In genomic region chr14:34710006-34710405, GRCh38 we compare ENCODE assay signal across 1 cellular context.
TF ChIP-seq lines count a peak whose summit lies in the region.

No MANE protein-coding gene starts in this region.

TF ChIP-seq in WTC11, 78 proteins besides CTCF, POLR2A, EP300 and RAD21 (continued from another document):
- TF ChIP-seq E2F5 (CRISPR knock-in tag; IDR thresholded peaks at IDR 0.05) (no peak), KAT7 (CRISPR knock-in tag; IDR thresholded peaks at IDR 0.05; ENCODE audit: borderline replicate concordance) (no peak), NFE2L1 (CRISPR knock-in tag; IDR thresholded peaks at IDR 0.05) (no peak), FOXK1 (CRISPR knock-in tag; IDR thresholded peaks at IDR 0.05) (no peak), RORB (CRISPR knock-in tag; IDR thresholded peaks at IDR 0.05) (no peak), ARID4B (CRISPR knock-in tag; IDR thresholded peaks at IDR 0.05; ENCODE audit: borderline replicate concordance) (no peak), IRF2 (CRISPR knock-in tag; IDR thresholded peaks at IDR 0.05; ENCODE audit: borderline replicate concordance, low read depth) (no peak)
- TF ChIP-seq, protein P1, sequence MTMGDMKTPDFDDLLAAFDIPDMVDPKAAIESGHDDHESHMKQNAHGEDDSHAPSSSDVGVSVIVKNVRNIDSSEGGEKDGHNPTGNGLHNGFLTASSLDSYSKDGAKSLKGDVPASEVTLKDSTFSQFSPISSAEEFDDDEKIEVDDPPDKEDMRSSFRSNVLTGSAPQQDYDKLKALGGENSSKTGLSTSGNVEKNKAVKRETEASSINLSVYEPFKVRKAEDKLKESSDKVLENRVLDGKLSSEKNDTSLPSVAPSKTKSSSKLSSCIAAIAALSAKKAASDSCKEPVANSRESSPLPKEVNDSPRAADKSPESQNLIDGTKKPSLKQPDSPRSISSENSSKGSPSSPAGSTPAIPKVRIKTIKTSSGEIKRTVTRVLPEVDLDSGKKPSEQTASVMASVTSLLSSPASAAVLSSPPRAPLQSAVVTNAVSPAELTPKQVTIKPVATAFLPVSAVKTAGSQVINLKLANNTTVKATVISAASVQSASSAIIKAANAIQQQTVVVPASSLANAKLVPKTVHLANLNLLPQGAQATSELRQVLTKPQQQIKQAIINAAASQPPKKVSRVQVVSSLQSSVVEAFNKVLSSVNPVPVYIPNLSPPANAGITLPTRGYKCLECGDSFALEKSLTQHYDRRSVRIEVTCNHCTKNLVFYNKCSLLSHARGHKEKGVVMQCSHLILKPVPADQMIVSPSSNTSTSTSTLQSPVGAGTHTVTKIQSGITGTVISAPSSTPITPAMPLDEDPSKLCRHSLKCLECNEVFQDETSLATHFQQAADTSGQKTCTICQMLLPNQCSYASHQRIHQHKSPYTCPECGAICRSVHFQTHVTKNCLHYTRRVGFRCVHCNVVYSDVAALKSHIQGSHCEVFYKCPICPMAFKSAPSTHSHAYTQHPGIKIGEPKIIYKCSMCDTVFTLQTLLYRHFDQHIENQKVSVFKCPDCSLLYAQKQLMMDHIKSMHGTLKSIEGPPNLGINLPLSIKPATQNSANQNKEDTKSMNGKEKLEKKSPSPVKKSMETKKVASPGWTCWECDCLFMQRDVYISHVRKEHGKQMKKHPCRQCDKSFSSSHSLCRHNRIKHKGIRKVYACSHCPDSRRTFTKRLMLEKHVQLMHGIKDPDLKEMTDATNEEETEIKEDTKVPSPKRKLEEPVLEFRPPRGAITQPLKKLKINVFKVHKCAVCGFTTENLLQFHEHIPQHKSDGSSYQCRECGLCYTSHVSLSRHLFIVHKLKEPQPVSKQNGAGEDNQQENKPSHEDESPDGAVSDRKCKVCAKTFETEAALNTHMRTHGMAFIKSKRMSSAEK (CRISPR knock-in tag; IDR thresholded peaks at IDR 0.05; ENCODE audit: borderline replicate concordance), result no peak
- TF ChIP-seq, protein P2, sequence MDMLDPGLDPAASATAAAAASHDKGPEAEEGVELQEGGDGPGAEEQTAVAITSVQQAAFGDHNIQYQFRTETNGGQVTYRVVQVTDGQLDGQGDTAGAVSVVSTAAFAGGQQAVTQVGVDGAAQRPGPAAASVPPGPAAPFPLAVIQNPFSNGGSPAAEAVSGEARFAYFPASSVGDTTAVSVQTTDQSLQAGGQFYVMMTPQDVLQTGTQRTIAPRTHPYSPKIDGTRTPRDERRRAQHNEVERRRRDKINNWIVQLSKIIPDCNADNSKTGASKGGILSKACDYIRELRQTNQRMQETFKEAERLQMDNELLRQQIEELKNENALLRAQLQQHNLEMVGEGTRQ (CRISPR knock-in tag; IDR thresholded peaks at IDR 0.05), result no peak
- TF ChIP-seq, protein P3, sequence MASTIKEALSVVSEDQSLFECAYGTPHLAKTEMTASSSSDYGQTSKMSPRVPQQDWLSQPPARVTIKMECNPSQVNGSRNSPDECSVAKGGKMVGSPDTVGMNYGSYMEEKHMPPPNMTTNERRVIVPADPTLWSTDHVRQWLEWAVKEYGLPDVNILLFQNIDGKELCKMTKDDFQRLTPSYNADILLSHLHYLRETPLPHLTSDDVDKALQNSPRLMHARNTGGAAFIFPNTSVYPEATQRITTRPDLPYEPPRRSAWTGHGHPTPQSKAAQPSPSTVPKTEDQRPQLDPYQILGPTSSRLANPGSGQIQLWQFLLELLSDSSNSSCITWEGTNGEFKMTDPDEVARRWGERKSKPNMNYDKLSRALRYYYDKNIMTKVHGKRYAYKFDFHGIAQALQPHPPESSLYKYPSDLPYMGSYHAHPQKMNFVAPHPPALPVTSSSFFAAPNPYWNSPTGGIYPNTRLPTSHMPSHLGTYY (CRISPR knock-in tag; IDR thresholded peaks at IDR 0.05), result no peak
